Comparison of ENCODE assay signal across 9 cellular contexts in genomic region chr3:128095222-128095703, GRCh38. TPM values are rescaled to one million over a fixed set of nuclear protein-coding genes. Genes with fewer than 3 reads are reported as not detected.
DNase-seq lines count a peak whose midpoint lies in the region; ATAC-seq and TF ChIP-seq lines count a peak whose summit lies in the region.
"Had no signal": no experiment of that assay in that cellular context is flagged by ENCODE, and none has a peak within 500 bp of the region (broad histone marks: within the 10 kb centered on the region; RNA-seq: fewer than 3 reads in every experiment).

No MANE protein-coding gene starts in this region.

- peak overlapping the region in 5 of 8 donors; percentile 26 to 81 (median 74) for H3K27ac Mint-ChIP-seq in CD8-positive, alpha-beta memory T cell
- H3K27ac Mint-ChIP-seq: activated naive CD4-positive, alpha-beta T cell treated with anti-CD3 and anti-CD28 coated beads, Interleukin-2, amount 50 U/mL, for 24 hours had no signal

- peaks cover 5 to 84% (median 23%) of the 10 kb centered on the region in 3 donors for H3K36me3 Mint-ChIP-seq in CD8-positive, alpha-beta memory T cell

- peaks cover 42% of the 10 kb centered on the region for H3K36me3 ChIP-seq in CD8-positive, alpha-beta memory T cell (ENCODE audit: insufficient read depth, low read length)
- peaks cover 0 to 15% (median 0%) of the 10 kb centered on the region in 3 donors for H3K36me3 ChIP-seq in Peyer's patch
- H3K36me3 ChIP-seq in thyroid gland: peaks cover 6 to 31% of the 10 kb centered on the region in 2 donors

- no peak overlapping the region for H3K27ac ChIP-seq in CD8-positive, alpha-beta memory T cell (ENCODE audit: low read depth, low read length)
- H3K27ac ChIP-seq in Peyer's patch (no peak overlapping the region), thyroid gland (no peak overlapping the region)

- TF ChIP-seq POLR2A in Peyer's patch (IDR thresholded peaks at IDR 0.05): no peak
- no peak for TF ChIP-seq POLR2A in thyroid gland (IDR thresholded peaks at IDR 0.05)

- no peaks in the 10 kb centered on the region for H3K27me3 ChIP-seq in CD8-positive, alpha-beta memory T cell (ENCODE audit: insufficient read depth, low read length, poor library complexity, severe bottlenecking)
- H3K27me3 ChIP-seq in Peyer's patch: no peaks in the 10 kb centered on the region
- no peaks in the 10 kb centered on the region for H3K27me3 ChIP-seq in thyroid gland

- no peaks in the 10 kb centered on the region for H3K27me3 Mint-ChIP-seq in CD8-positive, alpha-beta memory T cell
- H3K27me3 Mint-ChIP-seq: activated naive CD4-positive, alpha-beta T cell treated with anti-CD3 and anti-CD28 coated beads, Interleukin-2, amount 50 U/mL, for 24 hours had no signal

- no peaks in the 10 kb centered on the region for H3K9me3 Mint-ChIP-seq in CD8-positive, alpha-beta memory T cell
- H3K9me3 Mint-ChIP-seq: activated naive CD4-positive, alpha-beta T cell treated with anti-CD3 and anti-CD28 coated beads, Interleukin-2, amount 50 U/mL, for 24 hours had no signal

- CTCF ChIA-PET in CD8-positive, alpha-beta memory T cell (lab: Charles Lee): interaction anchor here (0.7 to 10.3 kb wide), 20 partner anchors 8 to 513 kb away, joined by 3 to 107 read pairs (median 5); partner anchors contain the start of gene RUVBL1

- WGBS in thyroid gland, 2 donors: 77 to 79% methylated on average over 6 of the region's 6 CpGs

- no peak overlapping the region for H3K4me3 ChIP-seq in CD8-positive, alpha-beta memory T cell (ENCODE audit: low read length)
- no peak overlapping the region for H3K4me3 ChIP-seq in Peyer's patch
- no peak overlapping the region for H3K4me3 ChIP-seq in foreskin fibroblast (ENCODE audit: low read depth in 1 of 2, low read length in 2 of 2)
- no peak overlapping the region for H3K4me3 ChIP-seq in thyroid gland (replicated peaks in 1 of 3)

- peaks cover 5 to 10% (median 9%) of the 10 kb centered on the region in 3 donors for H3K4me1 Mint-ChIP-seq in CD8-positive, alpha-beta memory T cell

- H3K4me1 ChIP-seq in CD8-positive, alpha-beta memory T cell (ENCODE audit: insufficient read depth, low read length): no peaks in the 10 kb centered on the region
- no peaks in the 10 kb centered on the region for H3K4me1 ChIP-seq in Peyer's patch
- H3K4me1 ChIP-seq in thyroid gland: no peaks in the 10 kb centered on the region

- TF ChIP-seq CTCF in Peyer's patch (IDR thresholded peaks at IDR 0.05) (peak; percentile 49 to 86 (median 76)), foreskin fibroblast (IDR thresholded peaks at IDR 0.05; ENCODE audit: low read depth, low read length) (peak; percentile 84), omental fat pad (IDR thresholded peaks at IDR 0.05) (no peak), thyroid gland (IDR thresholded peaks at IDR 0.05) (peak; percentile 28 to 79 (median 59))

- ATAC-seq in GM19463 (IDR thresholded peaks at IDR 0.05; ENCODE audit: unreplicated experiment): peak; percentile 83
- peak; percentile 82 for ATAC-seq in omental fat pad (ENCODE audit: low FRiP score)

- DNase-seq in CD8-positive, alpha-beta memory T cell: peak; percentile 67 to 83 (median 71)
- DNase-seq in HuH-7.5 (ENCODE audit: low spot score): peak; percentile 82
- DNase-seq in Peyer's patch: peak; percentile 75 to 91 (median 86)
- DNase-seq in activated T-helper 1 cell treated with anti-CD3 and anti-CD28 coated beads, Interleukin-2, amount 50 U/mL, for 16 hours (ENCODE audit: low read depth in 1 of 2, low spot score in 1 of 2): peak; percentile 58 to 67
- DNase-seq in foreskin fibroblast: peak; percentile 83 to 93
- DNase-seq in omental fat pad (ENCODE audit: low spot score): peak; percentile 82
- peak; percentile 70 to 77 for DNase-seq in thyroid gland

- no peak overlapping the region for H3K4me3 Mint-ChIP-seq in CD8-positive, alpha-beta memory T cell
- H3K4me3 Mint-ChIP-seq: activated naive CD4-positive, alpha-beta T cell treated with anti-CD3 and anti-CD28 coated beads, Interleukin-2, amount 50 U/mL, for 24 hours had no signal

- intact Hi-C loops in thyroid gland (cut with DNase I): no loop called here

- POLR2A ChIA-PET in CD8-positive, alpha-beta memory T cell (lab: Charles Lee): interaction anchor here (1.3 to 1.5 kb wide), 2 partner anchors 38 to 227 kb away, joined by 3 to 4 read pairs; no protein-coding TSS in a partner anchor

- no peaks in the 10 kb centered on the region for H3K9me3 ChIP-seq in CD8-positive, alpha-beta memory T cell (ENCODE audit: low read length)
- H3K9me3 ChIP-seq in Peyer's patch: no peaks in the 10 kb centered on the region
- H3K9me3 ChIP-seq in thyroid gland: no peaks in the 10 kb centered on the region

RNA-seq across cellular contexts. Expression of gene RUVBL1, which starts 28.3 kb away (rescaled TPM):
- 100 to 1,000 TPM; 114 to 116 TPM for total RNA-seq in CD8-positive, alpha-beta memory T cell
- 69.2 TPM for polyA plus RNA-seq in CD8-positive, alpha-beta memory T cell
- total RNA-seq in Peyer's patch: 10 to 100 TPM in 3 of 4 donors, 1 to 10 TPM in 1; 8.9 to 22.3 (median 14.5) TPM
- 10 to 100 TPM; 27.1 to 36.8 (median 30.0) TPM for total RNA-seq in omental fat pad
- total RNA-seq in thyroid gland: 10 to 100 TPM; 23.4 to 44.1 (median 29.6) TPM

RNA-seq across cellular contexts. Expression of gene SEC61A1, which starts 43.0 kb away (rescaled TPM):
- total RNA-seq in CD8-positive, alpha-beta memory T cell: 100 to 1,000 TPM; 200 to 208 TPM
- polyA plus RNA-seq in CD8-positive, alpha-beta memory T cell: 176 TPM
- total RNA-seq in Peyer's patch: 100 to 1,000 TPM in 3 of 4 donors, 10 to 100 TPM in 1; 75.1 to 139 (median 124) TPM
- total RNA-seq in omental fat pad: 100 to 1,000 TPM; 125 to 208 (median 203) TPM
- total RNA-seq in thyroid gland: 100 to 1,000 TPM; 104 to 218 (median 165) TPM

RNA-seq across cellular contexts. Expression of gene EEFSEC, which starts 58.0 kb away (rescaled TPM):
- total RNA-seq in CD8-positive, alpha-beta memory T cell: 10 to 100 TPM; 20.4 to 21.8 TPM
- polyA plus RNA-seq in CD8-positive, alpha-beta memory T cell: 28.6 TPM
- total RNA-seq in Peyer's patch (10 to 100 TPM; 11.7 to 50.3 (median 19.6) TPM), omental fat pad (10 to 100 TPM; 11.7 to 23.0 (median 14.9) TPM), thyroid gland (10 to 100 TPM; 13.3 to 26.6 (median 21.7) TPM)

Comparison
In these comparisons a context has a peak if more than half of its experiments do, and no peak if none do; other contexts are left out.
1. CTCF ChIP-seq: peak in Peyer's patch (6 of 6), foreskin fibroblast (single experiment) and thyroid gland (6 of 6); none in omental fat pad (0 of 3).
2. Peak in every context shown above with its lines, with median percentiles within 50 percentile points of each other: DNase-seq.